In the genomic region with DNA sequence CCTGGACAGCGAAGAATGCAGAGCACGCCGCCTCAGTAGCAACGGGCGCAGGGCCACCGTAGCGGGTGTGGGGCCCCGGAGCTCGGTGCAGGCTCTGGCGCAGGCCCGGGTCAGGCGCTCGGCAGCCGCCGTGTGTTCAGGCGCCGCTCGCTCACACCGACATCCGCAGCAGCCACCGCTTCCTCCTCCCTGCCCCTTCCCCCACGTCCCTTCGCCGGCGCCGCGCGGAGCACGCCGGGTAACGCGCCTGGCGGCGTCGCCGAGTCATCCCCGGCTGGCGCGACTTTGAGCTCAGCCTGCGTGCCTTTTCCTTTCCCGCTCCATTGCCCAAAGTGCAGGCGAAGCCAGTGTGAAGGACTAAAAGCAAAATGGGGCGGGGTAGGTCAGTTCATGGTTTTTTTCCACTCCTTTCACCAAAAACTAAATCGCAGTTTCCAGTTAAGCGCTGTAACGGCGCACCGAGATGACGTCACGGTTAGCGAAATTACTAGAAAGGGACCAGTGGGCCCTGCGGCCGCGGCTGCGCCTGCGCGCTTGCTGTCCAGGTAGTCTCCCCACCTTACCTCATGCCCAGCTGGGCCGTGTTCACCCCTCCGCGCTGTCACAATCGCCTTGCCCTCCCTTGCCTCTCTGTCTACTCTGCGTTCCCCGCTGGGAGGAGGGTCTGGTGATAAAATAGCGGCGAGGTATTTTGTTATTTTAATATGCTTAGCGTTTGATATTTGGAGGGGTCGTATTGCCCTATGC, we compare ENCODE assay signal across 8 cellular contexts. TPM values are rescaled to one million over a fixed set of nuclear protein-coding genes. Genes with fewer than 3 reads are reported as not detected.
A peak's percentile ranks its signal among the peaks of the same experiment; 100 is the strongest.
DNase-seq lines count a peak whose midpoint lies in the region; ATAC-seq and TF ChIP-seq lines count a peak whose summit lies in the region.

A gene (minus strand): TSS at position 191 of the 747 bp plus-strand sequence. CDS start 279 bp downstream, outside the sequence.

- DNase-seq in GM10266 (ENCODE audit: extremely low spot score) (peak; percentile 94), NCI-H1092 treated with DMSO at 0.1 percent for 48 hours (lab: John Stamatoyannopoulos, UW) (peak; percentile 96), glomerular endothelial cell (ENCODE audit: extremely low read depth, low read depth, low spot score) (peak; percentile 72), occipital lobe (lab: John Stamatoyannopoulos, UW) (peak; percentile 85), suprapubic skin (ENCODE audit: low spot score in 2 of 2) (peak; percentile 94 to 97)

- H3K36me3 ChIP-seq in suprapubic skin, result no peaks in the 10 kb centered on the region

- no peaks in the 10 kb centered on the region for H3K9me3 Mint-ChIP-seq in activated naive CD4-positive, alpha-beta T cell treated with anti-CD3 and anti-CD28 coated beads, Interleukin-2, amount 50 U/mL, for 24 hours

- TF ChIP-seq EP300 in suprapubic skin (IDR thresholded peaks at IDR 0.05), result peak; percentile 12

- H3K4me1 Mint-ChIP-seq in activated naive CD4-positive, alpha-beta T cell treated with anti-CD3 and anti-CD28 coated beads, Interleukin-2, amount 50 U/mL, for 24 hours, result peaks cover 50% of the 10 kb centered on the region

- H3K27me3 Mint-ChIP-seq in activated naive CD4-positive, alpha-beta T cell treated with anti-CD3 and anti-CD28 coated beads, Interleukin-2, amount 50 U/mL, for 24 hours, result no peaks in the 10 kb centered on the region

- H3K9me3 ChIP-seq in suprapubic skin, result no peaks in the 10 kb centered on the region

- whole genome bisulfite sequencing in suprapubic skin, result under 1% methylated on average over 64 of the region's 67 CpGs

- peak within 1 kb of the TSS; percentile 90 for H3K4me3 ChIP-seq in suprapubic skin

- H3K27ac Mint-ChIP-seq in activated naive CD4-positive, alpha-beta T cell treated with anti-CD3 and anti-CD28 coated beads, Interleukin-2, amount 50 U/mL, for 24 hours, result peak within 1 kb of the TSS; percentile 99

- peaks cover 34% of the 10 kb centered on the region for H3K4me1 ChIP-seq in suprapubic skin

- no peaks in the 10 kb centered on the region for H3K27me3 ChIP-seq in suprapubic skin

- peak within 1 kb of the TSS; percentile 98 for H3K27ac ChIP-seq in suprapubic skin

- H3K36me3 Mint-ChIP-seq in activated naive CD4-positive, alpha-beta T cell treated with anti-CD3 and anti-CD28 coated beads, Interleukin-2, amount 50 U/mL, for 24 hours, result peaks cover 11% of the 10 kb centered on the region

- TF ChIP-seq POLR2A in suprapubic skin (IDR thresholded peaks at IDR 0.05), result peak in 1 of 2 donors; percentile 91

- H3K4me3 Mint-ChIP-seq in activated naive CD4-positive, alpha-beta T cell treated with anti-CD3 and anti-CD28 coated beads, Interleukin-2, amount 50 U/mL, for 24 hours, result peak within 1 kb of the TSS; percentile 89

- TF ChIP-seq CTCF in GM10266 (IDR thresholded peaks at IDR 0.05; ENCODE audit: control insufficient read depth, insufficient read depth, low read depth, missing control alignments) (no peak), suprapubic skin (IDR thresholded peaks at IDR 0.05) (no peak)

- ATAC-seq in HG02623 (IDR thresholded peaks at IDR 0.05; ENCODE audit: unreplicated experiment), result peak; percentile 69
- ATAC-seq in SK-N-SH treated with all-trans-retinoic acid at 6 μM for 48 hours, result peak; percentile 89

TF ChIP-seq in SK-N-SH treated with all-trans-retinoic acid at 6 μM for 48 hours, 23 proteins besides CTCF, POLR2A, EP300 and RAD21 (continues in another document):
- TF ChIP-seq GLIS3 (CRISPR knock-in tag; IDR thresholded peaks at IDR 0.05) (no peak), OSR1 (CRISPR knock-in tag; IDR thresholded peaks at IDR 0.05) (no peak), TOX (CRISPR knock-in tag; IDR thresholded peaks at IDR 0.05; ENCODE audit: borderline replicate concordance) (no peak), ZNF8 (CRISPR knock-in tag; IDR thresholded peaks at IDR 0.05) (no peak), ZC3H10 (CRISPR knock-in tag; IDR thresholded peaks at IDR 0.05) (no peak), CSDC2 (CRISPR knock-in tag; IDR thresholded peaks at IDR 0.05) (peak; percentile 68; the same call in 1 of the 2 replicates), BACH2 (CRISPR knock-in tag; IDR thresholded peaks at IDR 0.05; ENCODE audit: borderline replicate concordance) (0 out of 2 replicates have a peak, but pooled peaks have one; percentile 29), ZFP30 (CRISPR knock-in tag; IDR thresholded peaks at IDR 0.05) (no peak), ISL1 (CRISPR knock-in tag; IDR thresholded peaks at IDR 0.05) (no peak), ZNF565 (CRISPR knock-in tag; conservative IDR thresholded peaks at IDR 0.05; ENCODE audit: low read depth) (no peak), PPARA (CRISPR knock-in tag; IDR thresholded peaks at IDR 0.05; ENCODE audit: borderline replicate concordance) (no peak), ARNTL (CRISPR knock-in tag; IDR thresholded peaks at IDR 0.05; ENCODE audit: borderline replicate concordance, low read depth) (no peak), TCF4 (CRISPR knock-in tag; IDR thresholded peaks at IDR 0.05; ENCODE audit: borderline replicate concordance) (no peak), RARB (CRISPR knock-in tag; IDR thresholded peaks at IDR 0.05) (no peak), ESRRG (CRISPR knock-in tag; IDR thresholded peaks at IDR 0.05) (no peak)
- TF ChIP-seq, protein P1, sequence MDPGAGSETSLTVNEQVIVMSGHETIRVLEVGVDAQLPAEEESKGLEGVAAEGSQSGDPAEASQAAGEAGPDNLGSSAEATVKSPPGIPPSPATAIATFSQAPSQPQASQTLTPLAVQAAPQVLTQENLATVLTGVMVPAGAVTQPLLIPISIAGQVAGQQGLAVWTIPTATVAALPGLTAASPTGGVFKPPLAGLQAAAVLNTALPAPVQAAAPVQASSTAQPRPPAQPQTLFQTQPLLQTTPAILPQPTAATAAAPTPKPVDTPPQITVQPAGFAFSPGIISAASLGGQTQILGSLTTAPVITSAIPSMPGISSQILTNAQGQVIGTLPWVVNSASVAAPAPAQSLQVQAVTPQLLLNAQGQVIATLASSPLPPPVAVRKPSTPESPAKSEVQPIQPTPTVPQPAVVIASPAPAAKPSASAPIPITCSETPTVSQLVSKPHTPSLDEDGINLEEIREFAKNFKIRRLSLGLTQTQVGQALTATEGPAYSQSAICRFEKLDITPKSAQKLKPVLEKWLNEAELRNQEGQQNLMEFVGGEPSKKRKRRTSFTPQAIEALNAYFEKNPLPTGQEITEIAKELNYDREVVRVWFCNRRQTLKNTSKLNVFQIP (CRISPR knock-in tag; IDR thresholded peaks at IDR 0.05; ENCODE audit: borderline replicate concordance, low read depth), result 0 out of 2 replicates have a peak, but pooled peaks have one; percentile 37
- TF ChIP-seq, protein P2, sequence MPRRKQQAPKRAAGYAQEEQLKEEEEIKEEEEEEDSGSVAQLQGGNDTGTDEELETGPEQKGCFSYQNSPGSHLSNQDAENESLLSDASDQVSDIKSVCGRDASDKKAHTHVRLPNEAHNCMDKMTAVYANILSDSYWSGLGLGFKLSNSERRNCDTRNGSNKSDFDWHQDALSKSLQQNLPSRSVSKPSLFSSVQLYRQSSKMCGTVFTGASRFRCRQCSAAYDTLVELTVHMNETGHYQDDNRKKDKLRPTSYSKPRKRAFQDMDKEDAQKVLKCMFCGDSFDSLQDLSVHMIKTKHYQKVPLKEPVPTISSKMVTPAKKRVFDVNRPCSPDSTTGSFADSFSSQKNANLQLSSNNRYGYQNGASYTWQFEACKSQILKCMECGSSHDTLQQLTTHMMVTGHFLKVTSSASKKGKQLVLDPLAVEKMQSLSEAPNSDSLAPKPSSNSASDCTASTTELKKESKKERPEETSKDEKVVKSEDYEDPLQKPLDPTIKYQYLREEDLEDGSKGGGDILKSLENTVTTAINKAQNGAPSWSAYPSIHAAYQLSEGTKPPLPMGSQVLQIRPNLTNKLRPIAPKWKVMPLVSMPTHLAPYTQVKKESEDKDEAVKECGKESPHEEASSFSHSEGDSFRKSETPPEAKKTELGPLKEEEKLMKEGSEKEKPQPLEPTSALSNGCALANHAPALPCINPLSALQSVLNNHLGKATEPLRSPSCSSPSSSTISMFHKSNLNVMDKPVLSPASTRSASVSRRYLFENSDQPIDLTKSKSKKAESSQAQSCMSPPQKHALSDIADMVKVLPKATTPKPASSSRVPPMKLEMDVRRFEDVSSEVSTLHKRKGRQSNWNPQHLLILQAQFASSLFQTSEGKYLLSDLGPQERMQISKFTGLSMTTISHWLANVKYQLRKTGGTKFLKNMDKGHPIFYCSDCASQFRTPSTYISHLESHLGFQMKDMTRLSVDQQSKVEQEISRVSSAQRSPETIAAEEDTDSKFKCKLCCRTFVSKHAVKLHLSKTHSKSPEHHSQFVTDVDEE (CRISPR knock-in tag; IDR thresholded peaks at IDR 0.05), result no peak
- TF ChIP-seq, protein P3, sequence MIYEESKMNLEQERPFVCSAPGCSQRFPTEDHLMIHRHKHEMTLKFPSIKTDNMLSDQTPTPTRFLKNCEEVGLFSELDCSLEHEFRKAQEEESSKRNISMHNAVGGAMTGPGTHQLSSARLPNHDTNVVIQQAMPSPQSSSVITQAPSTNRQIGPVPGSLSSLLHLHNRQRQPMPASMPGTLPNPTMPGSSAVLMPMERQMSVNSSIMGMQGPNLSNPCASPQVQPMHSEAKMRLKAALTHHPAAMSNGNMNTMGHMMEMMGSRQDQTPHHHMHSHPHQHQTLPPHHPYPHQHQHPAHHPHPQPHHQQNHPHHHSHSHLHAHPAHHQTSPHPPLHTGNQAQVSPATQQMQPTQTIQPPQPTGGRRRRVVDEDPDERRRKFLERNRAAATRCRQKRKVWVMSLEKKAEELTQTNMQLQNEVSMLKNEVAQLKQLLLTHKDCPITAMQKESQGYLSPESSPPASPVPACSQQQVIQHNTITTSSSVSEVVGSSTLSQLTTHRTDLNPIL (CRISPR knock-in tag; IDR thresholded peaks at IDR 0.05; ENCODE audit: low read depth), result peak; percentile 37; the same call in 1 of the 2 replicates
- TF ChIP-seq, protein P4, sequence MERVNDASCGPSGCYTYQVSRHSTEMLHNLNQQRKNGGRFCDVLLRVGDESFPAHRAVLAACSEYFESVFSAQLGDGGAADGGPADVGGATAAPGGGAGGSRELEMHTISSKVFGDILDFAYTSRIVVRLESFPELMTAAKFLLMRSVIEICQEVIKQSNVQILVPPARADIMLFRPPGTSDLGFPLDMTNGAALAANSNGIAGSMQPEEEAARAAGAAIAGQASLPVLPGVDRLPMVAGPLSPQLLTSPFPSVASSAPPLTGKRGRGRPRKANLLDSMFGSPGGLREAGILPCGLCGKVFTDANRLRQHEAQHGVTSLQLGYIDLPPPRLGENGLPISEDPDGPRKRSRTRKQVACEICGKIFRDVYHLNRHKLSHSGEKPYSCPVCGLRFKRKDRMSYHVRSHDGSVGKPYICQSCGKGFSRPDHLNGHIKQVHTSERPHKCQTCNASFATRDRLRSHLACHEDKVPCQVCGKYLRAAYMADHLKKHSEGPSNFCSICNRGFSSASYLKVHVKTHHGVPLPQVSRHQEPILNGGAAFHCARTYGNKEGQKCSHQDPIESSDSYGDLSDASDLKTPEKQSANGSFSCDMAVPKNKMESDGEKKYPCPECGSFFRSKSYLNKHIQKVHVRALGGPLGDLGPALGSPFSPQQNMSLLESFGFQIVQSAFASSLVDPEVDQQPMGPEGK (CRISPR knock-in tag; IDR thresholded peaks at IDR 0.05; ENCODE audit: borderline replicate concordance), result no peak

RNA-seq across cellular contexts. Expression of the gene that starts here (rescaled TPM):
- total RNA-seq in glomerular endothelial cell (92.3 and 116 TPM in 2 replicates), occipital lobe (265 TPM), suprapubic skin (100 to 1,000 TPM in 2 of 4 donors, 10 to 100 TPM in 2; 94.2 to 110 (median 102) TPM)

Comparison
In these comparisons a context has a peak if more than half of its experiments do, and no peak if none do; other contexts are left out.
1. Peak in every context shown above with its lines: DNase-seq, ATAC-seq, H3K4me3 ChIP-seq and H3K27ac ChIP-seq.